12 cellular contexts compared by ENCODE assay signal in the genomic region with DNA sequence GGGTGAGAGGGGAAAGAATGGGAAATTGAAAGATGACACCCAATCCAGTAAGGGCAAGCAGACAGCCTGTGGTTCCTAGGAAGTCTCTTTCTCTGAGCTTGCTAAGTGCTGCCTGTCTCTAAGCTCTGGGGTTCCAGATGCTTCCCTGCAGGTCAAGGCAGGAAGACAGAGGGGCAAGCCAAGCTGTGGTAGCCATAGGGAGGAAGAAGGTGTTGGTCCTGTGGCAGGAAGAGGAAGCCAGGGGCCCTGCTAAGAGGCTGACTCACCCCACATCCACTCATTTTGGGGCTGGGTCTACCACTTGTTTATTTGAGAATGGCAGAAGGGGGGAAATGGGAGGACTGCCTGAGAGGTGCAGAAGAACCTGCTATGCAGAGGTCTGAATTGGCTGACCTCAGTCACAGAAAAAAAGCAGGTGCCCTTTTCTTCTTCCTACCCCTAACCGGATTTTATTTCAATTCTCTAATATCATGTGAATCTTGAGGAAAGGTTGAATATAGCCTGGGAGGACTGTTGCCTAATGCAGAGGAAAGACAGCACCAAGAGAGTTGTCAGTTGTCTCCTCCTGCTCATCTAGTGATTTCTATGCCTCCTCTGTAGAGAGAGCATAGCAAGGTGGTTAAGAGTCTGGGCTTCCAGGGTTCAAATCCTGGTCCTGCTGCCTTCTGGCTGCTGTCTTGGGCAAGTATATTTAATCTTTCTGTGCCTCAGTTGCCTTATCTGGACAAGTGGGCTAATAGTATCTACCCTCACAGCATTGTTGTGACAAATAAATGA. TPM values are rescaled to one million over a fixed set of nuclear protein-coding genes. Genes with fewer than 3 reads are reported as not detected.
DNase-seq lines count a peak whose midpoint lies in the region; ATAC-seq and TF ChIP-seq lines count a peak whose summit lies in the region.
"Had no signal": no experiment of that assay in that cellular context is flagged by ENCODE, and none has a peak within 500 bp of the region (broad histone marks: within the 10 kb centered on the region; RNA-seq: fewer than 3 reads in every experiment).

No MANE protein-coding gene starts in this region.

- H3K9me3 Mint-ChIP-seq in activated naive CD8-positive, alpha-beta T cell treated with anti-CD3 and anti-CD28 coated beads, Interleukin-2, amount 50 U/mL, for 24 hours = peaks cover 13% of the 10 kb centered on the region

- H3K27me3 ChIP-seq in osteoblast (ENCODE audit: insufficient read depth, low read length) (peaks cover 53% of the 10 kb centered on the region), ascending aorta (peaks cover 7% of the 10 kb centered on the region)
- H3K27me3 ChIP-seq: right lobe of liver had no signal

- H3K36me3 Mint-ChIP-seq in activated naive CD8-positive, alpha-beta T cell treated with anti-CD3 and anti-CD28 coated beads, Interleukin-2, amount 50 U/mL, for 24 hours (ENCODE audit: low read depth) = peaks cover 42% of the 10 kb centered on the region

- H3K36me3 ChIP-seq in osteoblast (ENCODE audit: insufficient read depth, low read length) = no peaks in the 10 kb centered on the region
- H3K36me3 ChIP-seq in ascending aorta = no peaks in the 10 kb centered on the region
- H3K36me3 ChIP-seq: Peyer's patch, right lobe of liver had no signal

- H4K20me1 ChIP-seq in osteoblast (ENCODE audit: insufficient read depth, low read length) = no peaks in the 10 kb centered on the region

- peak; percentile 12 for ATAC-seq in activated naive CD8-positive, alpha-beta T cell treated with anti-CD3 and anti-CD28 coated beads, Interleukin-2, amount 50 U/mL, for 24 hours
- ATAC-seq in GM18502 (IDR thresholded peaks at IDR 0.05; ENCODE audit: poor library complexity, unreplicated experiment) (no peak), GM19463 (IDR thresholded peaks at IDR 0.05; ENCODE audit: unreplicated experiment) (no peak)

- intact Hi-C loops in ascending aorta (cut with DNase I) = no loop called here

- H3K4me2 ChIP-seq in osteoblast (ENCODE audit: insufficient read depth, low read length) = no peak overlapping the region

- TF ChIP-seq CTCF in GM10266 (IDR thresholded peaks at IDR 0.05; ENCODE audit: control insufficient read depth, insufficient read depth, low read depth, missing control alignments) (no peak), NB4 (IDR thresholded peaks at IDR 0.05; ENCODE audit: low read depth, low read length) (no peak), osteoblast (IDR thresholded peaks at IDR 0.05; ENCODE audit: extremely low read depth, low read depth, low read length) (no peak), ascending aorta (IDR thresholded peaks at IDR 0.05) (no peak)

- no peak overlapping the region for H2AFZ ChIP-seq in osteoblast (ENCODE audit: low read length)

- H3K27ac ChIP-seq in osteoblast (ENCODE audit: low read depth, low read length) (no peak overlapping the region), ascending aorta (no peak overlapping the region)
- H3K27ac ChIP-seq: right lobe of liver had no signal

- H3K27ac Mint-ChIP-seq in activated naive CD8-positive, alpha-beta T cell treated with anti-CD3 and anti-CD28 coated beads, Interleukin-2, amount 50 U/mL, for 24 hours = peak overlapping the region; percentile 90

- peak; percentile 21 for DNase-seq in GM10266 (ENCODE audit: extremely low spot score)
- peak; percentile 82 for DNase-seq in NB4 (ENCODE audit: low read depth)
- DNase-seq in activated naive CD8-positive, alpha-beta T cell treated with anti-CD3 and anti-CD28 coated beads, Interleukin-2, amount 50 U/mL, for 24 hours = peak; percentile 50
- peak; percentile 72 for DNase-seq in osteoblast (ENCODE audit: insufficient read length, low spot score, missing footprints)
- no peak for DNase-seq in 8988T
- no peak for DNase-seq in ascending aorta (ENCODE audit: low spot score in 2 of 2)
- DNase-seq: kidney, right lobe of liver had no signal

- peaks cover 86% of the 10 kb centered on the region for H3K4me1 Mint-ChIP-seq in activated naive CD8-positive, alpha-beta T cell treated with anti-CD3 and anti-CD28 coated beads, Interleukin-2, amount 50 U/mL, for 24 hours

- H3K27me3 Mint-ChIP-seq in activated naive CD8-positive, alpha-beta T cell treated with anti-CD3 and anti-CD28 coated beads, Interleukin-2, amount 50 U/mL, for 24 hours = peaks cover 11% of the 10 kb centered on the region

- H3K79me2 ChIP-seq in osteoblast (ENCODE audit: insufficient read depth, low read length) = no peaks in the 10 kb centered on the region

- no peak for TF ChIP-seq POLR2A in NB4 (IDR thresholded peaks at IDR 0.05; ENCODE audit: extremely low read depth, insufficient read length)

- H3K4me1 ChIP-seq in osteoblast (ENCODE audit: insufficient read depth, low read length) = peaks cover 6% of the 10 kb centered on the region
- peaks cover 2 to 7% of the 10 kb centered on the region in 2 donors for H3K4me1 ChIP-seq in ascending aorta

- no peaks in the 10 kb centered on the region for H3K9me3 ChIP-seq in osteoblast (ENCODE audit: low read depth, low read length)
- no peaks in the 10 kb centered on the region for H3K9me3 ChIP-seq in ascending aorta
- H3K9me3 ChIP-seq: Peyer's patch, right lobe of liver had no signal

- H3K4me3 ChIP-seq in NB4 (ENCODE audit: low read depth, low read length) (no peak overlapping the region), osteoblast (ENCODE audit: insufficient read depth, low read length) (no peak overlapping the region), ascending aorta (no peak overlapping the region)
- H3K4me3 ChIP-seq: Peyer's patch, right lobe of liver had no signal

- H3K4me3 Mint-ChIP-seq in activated naive CD8-positive, alpha-beta T cell treated with anti-CD3 and anti-CD28 coated beads, Interleukin-2, amount 50 U/mL, for 24 hours = peak overlapping the region; percentile 94

RNA-seq across cellular contexts. Expression of a gene that starts 27.4 kb away (rescaled TPM):
- total RNA-seq in osteoblast (0.29 and 0.36 TPM in 2 replicates), ascending aorta (54.2 TPM)
- total RNA-seq: MCF 10A had no signal

Comparison
In these comparisons a context has a peak if more than half of its experiments do, and no peak if none do; other contexts are left out.
1. DNase-seq: peak in GM10266 (single experiment), NB4 (single experiment), activated naive CD8-positive, alpha-beta T cell treated with anti-CD3 and anti-CD28 coated beads, Interleukin-2, amount 50 U/mL, for 24 hours (single experiment) and osteoblast (single experiment); none in 8988T (single experiment) and ascending aorta (0 of 2).
2. RNA of a gene that starts 27.4 kb away (total RNA-seq): 54.2 TPM in ascending aorta (single experiment); 0.29 to 0.36 TPM in osteoblast; every median in the first group is over 10 times any median in the second.